ENCODE assay signal across 12 cellular contexts in genomic region chr4:6999172-7000086, GRCh38. TPM values are rescaled to one million over a fixed set of nuclear protein-coding genes. Genes with fewer than 3 reads are reported as not detected.
DNase-seq lines count a peak whose midpoint lies in the region; ATAC-seq, FAIRE-seq and TF ChIP-seq lines count a peak whose summit lies in the region.
"Had no signal": no experiment of that assay in that cellular context is flagged by ENCODE, and none has a peak within 500 bp of the region (broad histone marks: within the 10 kb centered on the region; RNA-seq: fewer than 3 reads in every experiment).

No MANE protein-coding gene starts in this region.

- no peaks in the 10 kb centered on the region for H3F3A ChIP-seq in smooth muscle cell (ENCODE audit: low read depth)

- ATAC-seq in activated CD4-positive, CD25-positive, alpha-beta regulatory T cell treated with anti-CD3 and anti-CD28 coated beads, Interleukin-2, amount 50 U/mL, for 24 hours = peak; percentile 81 to 91
- ATAC-seq in T-cell (replicated peaks in 1 of 4) = peak; percentile 65 to 95 (median 82)
- no peak for ATAC-seq in gastrocnemius medialis
- ATAC-seq: Right ventricle myocardium inferior had no signal

- peaks cover 1% of the 10 kb centered on the region for H4K20me1 ChIP-seq in smooth muscle cell (ENCODE audit: low read depth)

- POLR2A ChIA-PET in T-cell (lab: Charles Lee) = no interaction called here

- 92% methylated on average over 14 of the region's 14 CpGs for WGBS in smooth muscle cell (ENCODE audit: low lambda C conversion rate)

- H3K27me3 ChIP-seq in smooth muscle cell (ENCODE audit: low read depth) = no peaks in the 10 kb centered on the region
- no peaks in the 10 kb centered on the region for H3K27me3 ChIP-seq in gastrocnemius medialis

- H3K9ac ChIP-seq in smooth muscle cell (ENCODE audit: low read depth) = peak overlapping the region; percentile 69

- no peak for TF ChIP-seq POLR2A in H54 (IDR thresholded peaks at IDR 0.05; ENCODE audit: low read depth, low read length)
- TF ChIP-seq POLR2A in gastrocnemius medialis (IDR thresholded peaks at IDR 0.05) = no peak

- H3K79me2 ChIP-seq in smooth muscle cell (ENCODE audit: low read depth) = peaks cover 4% of the 10 kb centered on the region

- no peak for FAIRE-seq in H54 (lab: Jason Lieb, UNC)
- FAIRE-seq: endometrium had no signal

- H3K27ac ChIP-seq in smooth muscle cell (ENCODE audit: low read depth) (peak overlapping the region; percentile 89), gastrocnemius medialis (no peak overlapping the region)

- H3K4me3 ChIP-seq in smooth muscle cell (no peak overlapping the region), gastrocnemius medialis (no peak overlapping the region)

- H3K27me3 Mint-ChIP-seq in T-cell = no peaks in the 10 kb centered on the region
- H3K27me3 Mint-ChIP-seq in dendritic cell treated with granulocyte-macrophage colony-stimulating factor and Interleukin-4, amounts not matched to agents 40 ng/mL and 50 ng/mL, for 4 days = no peaks in the 10 kb centered on the region

- in situ Hi-C loops in gastrocnemius medialis (cut with MboI; ENCODE audit: low sequenced_read_pairs in 4 of 4) = no loop called here

- H3K36me3 ChIP-seq in smooth muscle cell (ENCODE audit: low read depth) (peaks cover 14% of the 10 kb centered on the region), gastrocnemius medialis (peaks cover 0 to 53% of the 10 kb centered on the region in 2 donors)

- CTCF ChIA-PET in T-cell (lab: Charles Lee) = no interaction called here

- peak overlapping the region; percentile 44 to 91 for H3K27ac Mint-ChIP-seq in T-cell
- peak overlapping the region; percentile 17 for H3K27ac Mint-ChIP-seq in dendritic cell treated with granulocyte-macrophage colony-stimulating factor and Interleukin-4, amounts not matched to agents 40 ng/mL and 50 ng/mL, for 4 days

- H3K36me3 Mint-ChIP-seq in T-cell = peaks cover 65% of the 10 kb centered on the region
- H3K36me3 Mint-ChIP-seq in dendritic cell treated with granulocyte-macrophage colony-stimulating factor and Interleukin-4, amounts not matched to agents 40 ng/mL and 50 ng/mL, for 4 days (ENCODE audit: low read depth) = peaks cover 100% of the 10 kb centered on the region

- H2AFZ ChIP-seq in smooth muscle cell (ENCODE audit: low read depth) = no peak overlapping the region

- intact Hi-C loops in dendritic cell treated with granulocyte-macrophage colony-stimulating factor and Interleukin-4, amounts not matched to agents 40 ng/mL and 50 ng/mL, for 4 days (cut with micrococcal nuclease) = no loop called here
- intact Hi-C loops in gastrocnemius medialis (cut with DNase I; ENCODE audit: low total_unique reads) = no loop called here

- H3K4me2 ChIP-seq in smooth muscle cell = no peak overlapping the region

- TF ChIP-seq CTCF in smooth muscle cell (IDR thresholded peaks at IDR 0.05; ENCODE audit: borderline replicate concordance, insufficient read depth, poor library complexity, severe bottlenecking) (no peak), gastrocnemius medialis (IDR thresholded peaks at IDR 0.05 in 4 of 5, conservative IDR thresholded peaks at IDR 0.05 in 1 of 5) (no peak)

- DNase-seq in activated CD4-positive, CD25-positive, alpha-beta regulatory T cell treated with anti-CD3 and anti-CD28 coated beads, Interleukin-2, amount 50 U/mL, for 72 hours = no peak
- DNase-seq in T-cell (peak in 1 of 34 experiments; percentile 15), smooth muscle cell (lab: John Stamatoyannopoulos, UW; ENCODE audit: unreplicated experiment) (no peak), H54 (ENCODE audit: insufficient read length, low spot score) (no peak), NCI-H2029 (lab: John Stamatoyannopoulos, UW) (no peak), gastrocnemius medialis (no peak)
- DNase-seq: activated CD8-positive, alpha-beta memory T cell treated with anti-CD3 and anti-CD28 coated beads, Interleukin-2, amount 50 U/mL, for 4 hours; NCI-H1436 had no signal

- H3K9me3 ChIP-seq in smooth muscle cell (replicated peaks; ENCODE audit: low read depth) (no peaks in the 10 kb centered on the region), gastrocnemius medialis (no peaks in the 10 kb centered on the region)

- peaks cover 8 to 29% (median 11%) of the 10 kb centered on the region in 3 donors for H3K4me1 Mint-ChIP-seq in T-cell
- peaks cover 12% of the 10 kb centered on the region for H3K4me1 Mint-ChIP-seq in dendritic cell treated with granulocyte-macrophage colony-stimulating factor and Interleukin-4, amounts not matched to agents 40 ng/mL and 50 ng/mL, for 4 days (ENCODE audit: low read depth)

- no peaks in the 10 kb centered on the region for H3K9me3 Mint-ChIP-seq in T-cell
- H3K9me3 Mint-ChIP-seq in dendritic cell treated with granulocyte-macrophage colony-stimulating factor and Interleukin-4, amounts not matched to agents 40 ng/mL and 50 ng/mL, for 4 days = no peaks in the 10 kb centered on the region

- no peaks in the 10 kb centered on the region for H3K4me1 ChIP-seq in smooth muscle cell (ENCODE audit: low read depth)
- H3K4me1 ChIP-seq in gastrocnemius medialis = peaks cover 12 to 13% of the 10 kb centered on the region in 2 donors

- peak overlapping the region in 1 of 3 donors; percentile 40 for H3K4me3 Mint-ChIP-seq in T-cell
- H3K4me3 Mint-ChIP-seq in dendritic cell treated with granulocyte-macrophage colony-stimulating factor and Interleukin-4, amounts not matched to agents 40 ng/mL and 50 ng/mL, for 4 days = no peak overlapping the region

RNA-seq across cellular contexts. Expression of gene TADA2B, which starts 43.7 kb away (rescaled TPM):
- total RNA-seq in T-cell (10 to 100 TPM; 36.6 to 44.8 (median 42.3) TPM), smooth muscle cell (6.3 and 9.2 TPM in 2 replicates), gastrocnemius medialis (10 to 100 TPM; 55.4 to 70.2 (median 56.4) TPM)
- polyA plus RNA-seq in smooth muscle cell = 9.1 and 9.9 TPM in 2 replicates

Comparison
In these comparisons a context has a peak if more than half of its experiments do, and no peak if none do; other contexts are left out.
1. ATAC-seq: peak in activated CD4-positive, CD25-positive, alpha-beta regulatory T cell treated with anti-CD3 and anti-CD28 coated beads, Interleukin-2, amount 50 U/mL, for 24 hours (2 of 2) and T-cell (4 of 4); none in gastrocnemius medialis (0 of 2).